ENCODE assay signal across 3 cellular contexts in the genomic region with DNA sequence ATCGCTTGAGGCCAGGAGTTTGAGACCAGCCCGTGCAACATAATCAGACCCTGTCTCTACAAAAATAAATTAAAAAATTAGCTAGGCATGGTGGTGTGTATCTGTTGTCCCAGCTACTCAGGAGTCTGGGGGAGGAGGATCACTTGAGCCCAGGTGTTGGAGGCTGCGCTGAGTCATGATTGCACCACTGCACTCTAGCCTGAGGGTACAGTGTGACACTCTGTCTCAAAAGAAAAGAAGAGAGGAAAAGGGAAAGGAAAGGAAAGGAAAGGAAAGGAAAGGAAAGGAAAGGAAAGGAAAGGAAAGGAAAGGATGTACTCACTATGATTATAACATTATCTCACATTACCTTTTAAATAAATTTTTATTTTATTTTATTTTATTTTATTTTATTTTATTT.
A peak's percentile ranks its signal among the peaks of the same experiment; 100 is the strongest.
TF ChIP-seq lines count a peak whose summit lies in the region.

No MANE protein-coding gene starts in this region.

TF ChIP-seq in HepG2, 621 proteins besides CTCF, POLR2A, EP300 and RAD21 (continues in another document):
- TF ChIP-seq CEBPG (CRISPR knock-in tag; IDR thresholded peaks at IDR 0.05) (0 out of 2 replicates have a peak, but pooled peaks have one; percentile 5), NPAS2 (CRISPR knock-in tag; IDR thresholded peaks at IDR 0.05; ENCODE audit: borderline replicate concordance) (no peak), HNRNPL (IDR thresholded peaks at IDR 0.05; ENCODE audit: low read depth, low read length) (no peak), HNRNPLL (IDR thresholded peaks at IDR 0.05; ENCODE audit: low read depth, low read length, poor library complexity, severe bottlenecking) (no peak), SIN3A (IDR thresholded peaks at IDR 0.05; ENCODE audit: borderline replicate concordance, low read depth, low read length) (no peak), REST (IDR thresholded peaks at IDR 0.05; ENCODE audit: borderline replicate concordance in 1 of 2, low read depth in 1 of 2, low read length in 2 of 2) (no peak), SRSF9 (IDR thresholded peaks at IDR 0.05; ENCODE audit: borderline replicate concordance, insufficient read depth, low read depth, low read length, poor library complexity, severe bottlenecking) (peak; percentile 89), LCORL (IDR thresholded peaks at IDR 0.05) (no peak), LCORL (CRISPR knock-in tag; IDR thresholded peaks at IDR 0.05) (no peak), TCF7L2 (IDR thresholded peaks at IDR 0.05; ENCODE audit: low read depth, low read length) (no peak)
- TF ChIP-seq, protein P1, sequence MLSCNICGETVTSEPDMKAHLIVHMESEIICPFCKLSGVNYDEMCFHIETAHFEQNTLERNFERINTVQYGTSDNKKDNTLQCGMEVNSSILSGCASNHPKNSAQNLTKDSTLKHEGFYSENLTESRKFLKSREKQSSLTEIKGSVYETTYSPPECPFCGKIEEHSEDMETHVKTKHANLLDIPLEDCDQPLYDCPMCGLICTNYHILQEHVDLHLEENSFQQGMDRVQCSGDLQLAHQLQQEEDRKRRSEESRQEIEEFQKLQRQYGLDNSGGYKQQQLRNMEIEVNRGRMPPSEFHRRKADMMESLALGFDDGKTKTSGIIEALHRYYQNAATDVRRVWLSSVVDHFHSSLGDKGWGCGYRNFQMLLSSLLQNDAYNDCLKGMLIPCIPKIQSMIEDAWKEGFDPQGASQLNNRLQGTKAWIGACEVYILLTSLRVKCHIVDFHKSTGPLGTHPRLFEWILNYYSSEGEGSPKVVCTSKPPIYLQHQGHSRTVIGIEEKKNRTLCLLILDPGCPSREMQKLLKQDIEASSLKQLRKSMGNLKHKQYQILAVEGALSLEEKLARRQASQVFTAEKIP (CRISPR knock-in tag; IDR thresholded peaks at IDR 0.05; ENCODE audit: borderline replicate concordance) = no peak

TF ChIP-seq in HEK293, 187 proteins besides CTCF, POLR2A, EP300 and RAD21:
- TF ChIP-seq PRDM1 (tag by site-specific recombination; IDR thresholded peaks at IDR 0.05) = peak; percentile 98
- TF ChIP-seq ZNF239 (tag by site-specific recombination; IDR thresholded peaks at IDR 0.05) = no peak

TF ChIP-seq in H1, 55 proteins besides CTCF, POLR2A, EP300 and RAD21:
- no peak for TF ChIP-seq ATF3 (IDR thresholded peaks at IDR 0.05; ENCODE audit: insufficient read depth, low read depth, low read length)
- 0 out of 2 replicates have a peak, but pooled peaks have one; percentile 14 for TF ChIP-seq MAFK (IDR thresholded peaks at IDR 0.05; ENCODE audit: low read depth, low read length)
- TF ChIP-seq GTF2F1 (IDR thresholded peaks at IDR 0.05; ENCODE audit: borderline replicate concordance, low read depth, low read length) = no peak
- peak; percentile 56; the same call in 1 of the 2 replicates for TF ChIP-seq BACH1 (IDR thresholded peaks at IDR 0.05; ENCODE audit: low read length)
